ENCODE assay signal across 19 cellular contexts in genomic region chr2:36566887-36567286, GRCh38. TPM values are rescaled to one million over a fixed set of nuclear protein-coding genes. Genes with fewer than 3 reads are reported as not detected.
DNase-seq lines count a peak whose midpoint lies in the region; ATAC-seq, FAIRE-seq and TF ChIP-seq lines count a peak whose summit lies in the region.
"Had no signal": no experiment of that assay in that cellular context is flagged by ENCODE, and none has a peak within 500 bp of the region (broad histone marks: within the 10 kb centered on the region; RNA-seq: fewer than 3 reads in every experiment).

No MANE protein-coding gene starts in this region.

- H3K36me3 Mint-ChIP-seq in GM23338 (ENCODE audit: low read depth) (peaks cover 14% of the 10 kb centered on the region; the same call in 2 of the 3 replicates), progenitor cell of endocrine pancreas (ENCODE audit: insufficient read depth) (peaks cover 24% of the 10 kb centered on the region), natural killer cell (no peaks in the 10 kb centered on the region)

- peaks cover 35% of the 10 kb centered on the region for H3K4me1 ChIP-seq in GM23338 (ENCODE audit: insufficient read depth)
- peaks cover 93% of the 10 kb centered on the region for H3K4me1 ChIP-seq in endothelial cell of umbilical vein (ENCODE audit: control insufficient read depth, extremely low read depth, insufficient read depth, low read length)
- H3K4me1 ChIP-seq: Peyer's patch had no signal

- no peak overlapping the region for H3K4me2 ChIP-seq in GM23338
- H3K4me2 ChIP-seq in endothelial cell of umbilical vein (ENCODE audit: insufficient read depth, low read length), result peak overlapping the region; percentile 9

- no peak overlapping the region for H3K27ac ChIP-seq in GM23338 (ENCODE audit: low read depth)
- peak overlapping the region; percentile 98 for H3K27ac ChIP-seq in endothelial cell of umbilical vein (ENCODE audit: insufficient read depth, low read depth, low read length)
- H3K27ac ChIP-seq: HL-60, Peyer's patch had no signal

- H3K9me1 ChIP-seq in endothelial cell of umbilical vein (replicated peaks; ENCODE audit: control insufficient read depth, extremely low read depth, insufficient read depth, low read length), result no peaks in the 10 kb centered on the region

- H3K27me3 Mint-ChIP-seq in GM23338 (ENCODE audit: insufficient read depth, low read depth, poor library complexity) (peaks cover 4% of the 10 kb centered on the region), progenitor cell of endocrine pancreas (no peaks in the 10 kb centered on the region), natural killer cell (ENCODE audit: low read depth in 2 of 2) (no peaks in the 10 kb centered on the region)

- H3K27ac Mint-ChIP-seq in GM23338 (peak overlapping the region; percentile 1; the same call in 1 of the 2 replicates), progenitor cell of endocrine pancreas (peak overlapping the region; percentile 25), natural killer cell (no peak overlapping the region)

- no peaks in the 10 kb centered on the region for H3K9me2 ChIP-seq in GM23338 (ENCODE audit: insufficient read depth)

- no peaks in the 10 kb centered on the region; the same call in 2 of the 3 replicates for H3K9me3 Mint-ChIP-seq in GM23338
- H3K9me3 Mint-ChIP-seq in progenitor cell of endocrine pancreas (ENCODE audit: low read depth), result no peaks in the 10 kb centered on the region
- no peaks in the 10 kb centered on the region for H3K9me3 Mint-ChIP-seq in natural killer cell
- H3K9me3 Mint-ChIP-seq: CD14-positive monocyte had no signal

- intact Hi-C loops in endothelial cell of umbilical vein (cut with micrococcal nuclease), result loop anchor here (10.0 kb wide), 1 partner anchor 218 kb away; no protein-coding TSS in a partner anchor
- intact Hi-C loops in natural killer cell (cut with micrococcal nuclease), result no loop called here

- TF ChIP-seq CTCF in GM23338 (conservative IDR thresholded peaks at IDR 0.05; ENCODE audit: low read depth in 2 of 2), result no peak
- no peak for TF ChIP-seq CTCF in endothelial cell of umbilical vein (IDR thresholded peaks at IDR 0.05; ENCODE audit: extremely low read depth in 1 of 2, insufficient read depth in 1 of 2, low read depth in 1 of 2, low read length in 2 of 2)
- no peak for TF ChIP-seq CTCF in progenitor cell of endocrine pancreas (IDR thresholded peaks at IDR 0.05; ENCODE audit: unreplicated experiment)
- no peak for TF ChIP-seq CTCF in natural killer cell (IDR thresholded peaks at IDR 0.05)

- dilution Hi-C loops in endothelial cell of umbilical vein (cut with MboI; ENCODE audit: extremely low pct_ligation_motif_present, low sequenced_read_pairs), result no loop called here

- POLR2A ChIA-PET in endothelial cell of umbilical vein (lab: Charles Lee), result interaction anchor here (1.1 kb wide), 1 partner anchor 89 kb away, joined by 3 read pairs; no protein-coding TSS in a partner anchor

- no peak for TF ChIP-seq POLR2A in endothelial cell of umbilical vein (IDR thresholded peaks at IDR 0.05; ENCODE audit: low read depth, low read length)

- no TSS peak for BruUV-seq in endothelial cell of umbilical vein (replicated peaks; lab: Mats Ljungman, UMichigan)

- no peaks in the 10 kb centered on the region for H3K9me3 ChIP-seq in endothelial cell of umbilical vein (replicated peaks; ENCODE audit: control insufficient read depth, insufficient read depth, low read length)
- H3K9me3 ChIP-seq: MG63, Peyer's patch had no signal

- CTCF ChIA-PET in endothelial cell of umbilical vein (lab: Charles Lee), result no interaction called here

- H3F3A ChIP-seq in GM23338 (replicated peaks; ENCODE audit: low read depth), result no peaks in the 10 kb centered on the region

- DNase-seq in GM23338 (ENCODE audit: low spot score), result no peak
- DNase-seq in RKO (ENCODE audit: low spot score), result peak; percentile 84
- DNase-seq in endothelial cell of umbilical vein (ENCODE audit: low read depth, low spot score), result no peak
- no peak for DNase-seq in progenitor cell of endocrine pancreas (ENCODE audit: low spot score, unreplicated experiment)
- no peak for DNase-seq in iPS-NIHi11 (ENCODE audit: low spot score)
- no peak for DNase-seq in KG1 (lab: John Stamatoyannopoulos, UW)
- no peak for DNase-seq in natural killer cell
- DNase-seq: KBM-7, MG63, NCI-H1105, NCI-H187, NCI-H446 treated with DMSO at 0.1 percent for 48 hours, NCI-H774, Peyer's patch, SHP77 treated with DMSO at 0.1 percent for 48 hours had no signal

- peak overlapping the region; percentile 30 for H3K9ac ChIP-seq in endothelial cell of umbilical vein (replicated peaks; ENCODE audit: extremely low read depth, insufficient read depth, low read length)

- H3K79me2 ChIP-seq in GM23338 (replicated peaks; ENCODE audit: insufficient read depth) (peaks cover 12% of the 10 kb centered on the region; the same call in 1 of the 2 replicates), endothelial cell of umbilical vein (ENCODE audit: control insufficient read depth, insufficient read depth, low read length) (peaks cover 41% of the 10 kb centered on the region)

- no peak overlapping the region for H3K4me3 Mint-ChIP-seq in GM23338
- H3K4me3 Mint-ChIP-seq in progenitor cell of endocrine pancreas (ENCODE audit: low read depth), result no peak overlapping the region
- no peak overlapping the region for H3K4me3 Mint-ChIP-seq in natural killer cell
- H3K4me3 Mint-ChIP-seq: CD14-positive monocyte had no signal

- H2AFZ ChIP-seq in GM23338 (no peak overlapping the region), endothelial cell of umbilical vein (ENCODE audit: low read depth, low read length) (no peak overlapping the region)

- H3K4me1 Mint-ChIP-seq in GM23338 (peaks cover 57% of the 10 kb centered on the region), progenitor cell of endocrine pancreas (ENCODE audit: low read depth) (peaks cover 27% of the 10 kb centered on the region), natural killer cell (peaks cover 6 to 22% of the 10 kb centered on the region in 2 donors)

- H4K20me1 ChIP-seq in GM23338 (replicated peaks; ENCODE audit: insufficient read depth), result no peaks in the 10 kb centered on the region
- no peaks in the 10 kb centered on the region for H4K20me1 ChIP-seq in endothelial cell of umbilical vein (replicated peaks; ENCODE audit: control insufficient read depth, extremely low read depth, insufficient read depth, low read length)

- H3K27me3 ChIP-seq in GM23338 (ENCODE audit: insufficient read depth), result no peaks in the 10 kb centered on the region
- H3K27me3 ChIP-seq in endothelial cell of umbilical vein (ENCODE audit: control insufficient read depth in 2 of 2, insufficient read depth in 2 of 2, low read length in 2 of 2), result no peaks in the 10 kb centered on the region
- H3K27me3 ChIP-seq: MG63, Peyer's patch had no signal

- no peak for FAIRE-seq in endothelial cell of umbilical vein (lab: Jason Lieb, UNC)
- FAIRE-seq: GM12878, GM18507 had no signal

- ATAC-seq in GM23338 (no peak), natural killer cell (no peak)
- ATAC-seq: GM12878 had no signal

- no peak overlapping the region for H3K4me3 ChIP-seq in GM23338
- no peak overlapping the region for H3K4me3 ChIP-seq in endothelial cell of umbilical vein (replicated peaks in 1 of 3; ENCODE audit: insufficient read depth in 1 of 3, low read depth in 1 of 3, low read length in 3 of 3)
- H3K4me3 ChIP-seq: GM12878, MG63, Peyer's patch had no signal

- H3K36me3 ChIP-seq in GM23338 (ENCODE audit: insufficient read depth), result no peaks in the 10 kb centered on the region
- H3K36me3 ChIP-seq in endothelial cell of umbilical vein (ENCODE audit: control insufficient read depth in 2 of 2, extremely low read depth in 1 of 2, insufficient read depth in 2 of 2, low read length in 2 of 2), result no peaks in the 10 kb centered on the region

TF ChIP-seq in GM23338, 12 proteins besides CTCF, POLR2A, EP300 and RAD21 (continues in another document):
- TF ChIP-seq ETS1 (IDR thresholded peaks at IDR 0.05), result no peak
- no peak for TF ChIP-seq EZH2 (IDR thresholded peaks at IDR 0.05; ENCODE audit: low read depth, unreplicated experiment)
- TF ChIP-seq JUNB (IDR thresholded peaks at IDR 0.05; ENCODE audit: unreplicated experiment), result no peak

TF ChIP-seq in endothelial cell of umbilical vein, 7 proteins besides CTCF, POLR2A, EP300 and RAD21:
- TF ChIP-seq JUN (IDR thresholded peaks at IDR 0.05; ENCODE audit: borderline replicate concordance, insufficient read depth, insufficient read length, low read depth), result no peak
- TF ChIP-seq, protein P1, sequence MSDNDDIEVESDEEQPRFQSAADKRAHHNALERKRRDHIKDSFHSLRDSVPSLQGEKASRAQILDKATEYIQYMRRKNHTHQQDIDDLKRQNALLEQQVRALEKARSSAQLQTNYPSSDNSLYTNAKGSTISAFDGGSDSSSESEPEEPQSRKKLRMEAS (IDR thresholded peaks at IDR 0.05; ENCODE audit: insufficient read depth, insufficient read length), result no peak
- no peak for TF ChIP-seq MYC (IDR thresholded peaks at IDR 0.05; ENCODE audit: low read depth, low read length)
- TF ChIP-seq FOS (IDR thresholded peaks at IDR 0.05; ENCODE audit: borderline replicate concordance, insufficient read depth, low read length), result no peak
- TF ChIP-seq EZH2 (IDR thresholded peaks at IDR 0.05; ENCODE audit: borderline replicate concordance, low read depth, low read length, severe bottlenecking), result no peak
- no peak for TF ChIP-seq GATA2 (IDR thresholded peaks at IDR 0.05; ENCODE audit: insufficient read depth, insufficient read length, low read depth, low read length)
- TF ChIP-seq POLR2AphosphoS5 (IDR thresholded peaks at IDR 0.05; ENCODE audit: insufficient read depth, low read depth, low read length), result no peak
TF ChIP-seq in endothelial cell of umbilical vein: peak in this region for 0.

RNA-seq across cellular contexts. Expression of gene FEZ2, which starts 31.1 kb away (rescaled TPM):
- 25.9 and 28.0 TPM in 2 replicates for total RNA-seq in GM23338 (2014; rRNA removed; shearing (Covaris generic))
- polyA plus RNA-seq in GM23338 (2016; fragmentation: Nextera tagmentation; extraction: Ambion mirVana), result 32.9 and 35.9 TPM in 2 replicates
- total RNA-seq in endothelial cell of umbilical vein, result 72.4 and 73.5 TPM in 2 replicates
- polyA plus RNA-seq in endothelial cell of umbilical vein, result 28.1 and 41.2 TPM in 2 replicates
- 44.1 and 46.1 TPM in 2 replicates for polyA plus RNA-seq in endothelial cell of umbilical vein (2011; cell fraction: cytosol; rRNA removed)
- 42.3 and 62.0 TPM in 2 replicates for polyA plus RNA-seq in endothelial cell of umbilical vein (2011; cell fraction: nucleus; rRNA removed)
- polyA plus RNA-seq in endothelial cell of umbilical vein (2012), result 134 and 161 TPM in 2 replicates
- 24.7 and 28.9 TPM in 2 replicates for polyA minus RNA-seq in endothelial cell of umbilical vein
- 6.8 TPM for polyA minus RNA-seq in endothelial cell of umbilical vein (2011; cell fraction: cytosol; rRNA and poly(A)+ RNA removed)
- 61.0 and 82.1 TPM in 2 replicates for polyA minus RNA-seq in endothelial cell of umbilical vein (2011; cell fraction: nucleus; rRNA and poly(A)+ RNA removed)
- total RNA-seq in progenitor cell of endocrine pancreas, result 28.7 and 36.1 TPM in 2 replicates
- 10 to 100 TPM; 25.9 to 41.7 (median 36.0) TPM for total RNA-seq in natural killer cell

Comparison
In these comparisons a context has a peak if more than half of its experiments do, and no peak if none do; other contexts are left out.
1. H3K27ac Mint-ChIP-seq: peak in GM23338 (single experiment) and progenitor cell of endocrine pancreas (single experiment); none in natural killer cell (0 of 2).